Comparison of ENCODE assay signal across 13 cellular contexts in genomic region chr18:69936191-69936558, GRCh38. TPM values are rescaled to one million over a fixed set of nuclear protein-coding genes. Genes with fewer than 3 reads are reported as not detected.
DNase-seq lines count a peak whose midpoint lies in the region; ATAC-seq and TF ChIP-seq lines count a peak whose summit lies in the region.
"Had no signal": no experiment of that assay in that cellular context is flagged by ENCODE, and none has a peak within 500 bp of the region (broad histone marks: within the 10 kb centered on the region; RNA-seq: fewer than 3 reads in every experiment).

No MANE protein-coding gene starts in this region.

- ATAC-seq in Right ventricle myocardium superior (ENCODE audit: poor library complexity), result peak; percentile 87
- ATAC-seq in HG03159 (IDR thresholded peaks at IDR 0.05; ENCODE audit: unreplicated experiment), result peak; percentile 41
- no peak for ATAC-seq in GM19455 (IDR thresholded peaks at IDR 0.05; ENCODE audit: unreplicated experiment)

- intact Hi-C loops in Right ventricle myocardium superior (cut with DNase I), result no loop called here

- H3K27ac ChIP-seq in right atrium auricular region, result no peak overlapping the region

- H3K4me1 ChIP-seq in right atrium auricular region, result no peaks in the 10 kb centered on the region

- no peaks in the 10 kb centered on the region for H3K36me3 ChIP-seq in right atrium auricular region

- no peaks in the 10 kb centered on the region for H3K9me3 ChIP-seq in right atrium auricular region

- no peak for TF ChIP-seq CTCF in right atrium auricular region (IDR thresholded peaks at IDR 0.05)

- H3K27me3 ChIP-seq in right atrium auricular region, result no peaks in the 10 kb centered on the region

- H3K4me3 ChIP-seq in right atrium auricular region, result no peak overlapping the region
- H3K4me3 ChIP-seq: skin epidermis had no signal

- DNase-seq in Right ventricle myocardium superior (no peak), right atrium auricular region (ENCODE audit: low spot score) (no peak), fibroblast of the conjunctiva (ENCODE audit: low read depth) (peak; percentile 2), globus pallidus (ENCODE audit: low spot score) (no peak)
- DNase-seq in activated CD4-positive, alpha-beta T cell treated with anti-CD3 and anti-CD28 coated beads, Interleukin-2, amount 50 U/mL, for 1 hour, result no peak
- DNase-seq in effector CD4-positive, alpha-beta T cell, result no peak
- DNase-seq: ACHN, activated gamma-delta T cell treated with Interleukin-2 at 50 U/mL for 16 hours, cortex of kidney, NCI-H1048 had no signal

RNA-seq across cellular contexts. Expression of gene CD226, which starts 11.5 kb away (rescaled TPM):
- total RNA-seq in Right ventricle myocardium superior (0.94 TPM), right atrium auricular region (1 to 10 TPM in 1 of 2 donors, under 1 TPM in 1; 0.22 to 1.3 TPM)
